22 cellular contexts compared by ENCODE assay signal in the genomic region with DNA sequence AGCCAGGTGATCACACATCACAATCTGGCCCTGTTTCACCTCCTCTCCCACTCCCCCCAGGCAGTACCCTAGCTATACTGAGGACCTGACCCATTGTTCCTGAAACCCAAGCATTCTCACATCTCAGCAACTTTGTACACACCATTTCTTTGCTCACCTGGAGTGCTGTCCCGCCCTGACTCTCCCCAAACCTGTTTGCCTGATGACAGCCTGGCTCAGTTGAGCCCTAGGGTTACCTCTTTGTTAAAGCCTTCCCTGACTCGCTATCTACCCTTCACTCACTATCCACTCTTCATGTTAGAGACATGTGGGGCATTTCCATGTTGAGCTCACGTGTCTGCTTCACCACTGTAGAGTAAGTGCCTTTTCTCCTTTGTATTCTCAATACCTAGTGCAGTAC. TPM values are rescaled to one million over a fixed set of nuclear protein-coding genes. Genes with fewer than 3 reads are reported as not detected.
DNase-seq lines count a peak whose midpoint lies in the region; ATAC-seq and TF ChIP-seq lines count a peak whose summit lies in the region.
"Had no signal": no experiment of that assay in that cellular context is flagged by ENCODE, and none has a peak within 500 bp of the region (broad histone marks: within the 10 kb centered on the region; RNA-seq: fewer than 3 reads in every experiment).

No MANE protein-coding gene starts in this region.

- no peak overlapping the region for H2BK12ac ChIP-seq in trophoblast cell (ENCODE audit: low read length)

- H3K4ac ChIP-seq in trophoblast cell (ENCODE audit: low read depth, low read length) = no peak overlapping the region

- no peak overlapping the region for H2AFZ ChIP-seq in trophoblast cell (ENCODE audit: insufficient read depth, low read length, poor library complexity)

- H3K36me3 ChIP-seq in trophoblast cell (ENCODE audit: control insufficient read depth in 1 of 2, insufficient read depth in 2 of 2, low read length in 2 of 2) (peaks cover 0 to 2% of the 10 kb centered on the region in 2 experiments), Peyer's patch (no peaks in the 10 kb centered on the region)
- H3K36me3 ChIP-seq: BLaER1 treated with 17β-estradiol and CSF1 and Interleukin-3, amounts not matched to agents 10 nM and 100 nM had no signal

- DNase-seq in NCI-H146 (lab: John Stamatoyannopoulos, UW) (peak; percentile 25), NCI-H146 treated with DMSO at 0.1 percent for 48 hours (lab: John Stamatoyannopoulos, UW; ENCODE audit: unreplicated experiment) (no peak), NCI-H69 (lab: John Stamatoyannopoulos, UW) (peak; percentile 90), epithelial cell of esophagus (ENCODE audit: low read depth) (peak; percentile 83), trophoblast cell (no peak), Peyer's patch (no peak), NCI-H1092 treated with DMSO at 0.1 percent for 48 hours (lab: John Stamatoyannopoulos, UW) (no peak)
- DNase-seq in activated CD4-positive, alpha-beta T cell treated with anti-CD3 and anti-CD28 coated beads for 36 hours = no peak
- DNase-seq: 8988T; Calu3; CD4-positive, alpha-beta memory T cell; EL; H7; Karpas-422; NCI-H1417 treated with DMSO at 0.1 percent for 48 hours; NCI-H1930; NCI-H446; NCI-H526 treated with DMSO at 0.1 percent for 48 hours; NK-92 treated with Interleukin-12 subunit alpha and Interleukin-12 subunit beta, amount 100 ng/mL, for 24 hours; SHP77; T-helper 17 cell had no signal

- H3K4me1 Mint-ChIP-seq in activated CD4-positive, alpha-beta T cell treated with anti-CD3 and anti-CD28 coated beads for 36 hours = no peaks in the 10 kb centered on the region
- H3K4me1 Mint-ChIP-seq: CD4-positive, alpha-beta memory T cell; T-helper 17 cell had no signal

- WGBS in trophoblast cell (ENCODE audit: extremely low coverage, insufficient coverage, insufficient read length) = no CpG with 5 or more reads among the region's 3 CpGs

- no peaks in the 10 kb centered on the region for H3K36me3 Mint-ChIP-seq in activated CD4-positive, alpha-beta T cell treated with anti-CD3 and anti-CD28 coated beads for 36 hours (ENCODE audit: low read depth)
- H3K36me3 Mint-ChIP-seq: CD4-positive, alpha-beta memory T cell had no signal

- no peak overlapping the region for H3K27ac ChIP-seq in trophoblast cell (ENCODE audit: low read depth, low read length)
- no peak overlapping the region for H3K27ac ChIP-seq in Peyer's patch
- H3K27ac ChIP-seq: BLaER1 treated with 17β-estradiol and CSF1 and Interleukin-3, amounts not matched to agents 10 nM and 100 nM had no signal

- no peak overlapping the region for H3K9ac ChIP-seq in trophoblast cell (ENCODE audit: low read length)
- H3K9ac ChIP-seq: BLaER1 treated with 17β-estradiol and CSF1 and Interleukin-3, amounts not matched to agents 10 nM and 100 nM had no signal

- no peaks in the 10 kb centered on the region for H3K9me3 Mint-ChIP-seq in activated CD4-positive, alpha-beta T cell treated with anti-CD3 and anti-CD28 coated beads for 36 hours (ENCODE audit: low read depth)

- intact Hi-C loops in activated CD4-positive, alpha-beta T cell treated with anti-CD3 and anti-CD28 coated beads for 36 hours (cut with DNase I, micrococcal nuclease) = loop anchor here in 1 of 2 experiments (10.0 kb wide), 1 partner anchor 46 kb away; a partner anchor contains a TSS

- no peak overlapping the region for H2AK5ac ChIP-seq in trophoblast cell (ENCODE audit: low read length)

- no peaks in the 10 kb centered on the region for H3K79me2 ChIP-seq in trophoblast cell (ENCODE audit: control insufficient read depth, insufficient read depth, low read length, poor library complexity)

- H2BK120ac ChIP-seq in trophoblast cell (ENCODE audit: insufficient read depth, low read length, poor library complexity) = no peak overlapping the region

- peaks cover 4 to 7% of the 10 kb centered on the region in 2 experiments for H3K4me1 ChIP-seq in trophoblast cell (ENCODE audit: control insufficient read depth in 1 of 2, insufficient read depth in 2 of 2, low read length in 2 of 2)
- H3K4me1 ChIP-seq in Peyer's patch = no peaks in the 10 kb centered on the region

- no peak overlapping the region for H3K23ac ChIP-seq in trophoblast cell (ENCODE audit: low read length)

- TF ChIP-seq CTCF in epithelial cell of esophagus (IDR thresholded peaks at IDR 0.05; ENCODE audit: insufficient read depth, low read depth, low read length, missing control alignments) = no peak
- TF ChIP-seq CTCF in Peyer's patch (IDR thresholded peaks at IDR 0.05) = no peak

- H3K27me3 ChIP-seq in trophoblast cell (ENCODE audit: insufficient read depth, low read length) (no peaks in the 10 kb centered on the region), Peyer's patch (no peaks in the 10 kb centered on the region)
- H3K27me3 ChIP-seq: BLaER1 treated with 17β-estradiol and CSF1 and Interleukin-3, amounts not matched to agents 10 nM and 100 nM had no signal

- no peak overlapping the region for H2BK5ac ChIP-seq in trophoblast cell (ENCODE audit: low read depth, low read length, poor library complexity)

- TF ChIP-seq POLR2A in Peyer's patch (IDR thresholded peaks at IDR 0.05) = no peak

- ATAC-seq in activated CD4-positive, alpha-beta T cell treated with anti-CD3 and anti-CD28 coated beads for 36 hours = no peak
- ATAC-seq: T-helper 17 cell had no signal

- peak overlapping the region; percentile 28 for H3K18ac ChIP-seq in trophoblast cell (ENCODE audit: low read length)

- no peak overlapping the region for H3K27ac Mint-ChIP-seq in activated CD4-positive, alpha-beta T cell treated with anti-CD3 and anti-CD28 coated beads for 36 hours
- H3K27ac Mint-ChIP-seq: CD4-positive, alpha-beta memory T cell; T-helper 17 cell had no signal

- H3K4me3 ChIP-seq in epithelial cell of esophagus (ENCODE audit: low read length) (no peak overlapping the region), trophoblast cell (ENCODE audit: low read depth, low read length) (no peak overlapping the region), Peyer's patch (no peak overlapping the region)
- H3K4me3 ChIP-seq: BLaER1 treated with 17β-estradiol and CSF1 and Interleukin-3, amounts not matched to agents 10 nM and 100 nM had no signal

- no peak overlapping the region for H3K14ac ChIP-seq in trophoblast cell (ENCODE audit: low read length)

- no peak overlapping the region for H4K91ac ChIP-seq in trophoblast cell (ENCODE audit: low read depth, low read length)

- H3K9me3 ChIP-seq in trophoblast cell (ENCODE audit: insufficient read depth, low read depth, low read length) (no peaks in the 10 kb centered on the region), Peyer's patch (no peaks in the 10 kb centered on the region)
- H3K9me3 ChIP-seq: BLaER1 treated with 17β-estradiol and CSF1 and Interleukin-3, amounts not matched to agents 10 nM and 100 nM had no signal

- H4K8ac ChIP-seq in trophoblast cell (ENCODE audit: low read depth, low read length) = no peak overlapping the region

- no peaks in the 10 kb centered on the region for H3K79me1 ChIP-seq in trophoblast cell (ENCODE audit: low read length)

- POLR2A ChIA-PET in activated CD4-positive, alpha-beta T cell treated with anti-CD3 and anti-CD28 coated beads for 36 hours (lab: Charles Lee) = no interaction called here

- H3K4me2 ChIP-seq in trophoblast cell (ENCODE audit: low read length) = no peak overlapping the region
- H3K4me2 ChIP-seq: BLaER1 treated with 17β-estradiol and CSF1 and Interleukin-3, amounts not matched to agents 10 nM and 100 nM had no signal

- no peak overlapping the region for H4K12ac ChIP-seq in trophoblast cell (ENCODE audit: low read depth, low read length)

- peaks cover 14% of the 10 kb centered on the region for H3K27me3 Mint-ChIP-seq in activated CD4-positive, alpha-beta T cell treated with anti-CD3 and anti-CD28 coated beads for 36 hours

- no peak overlapping the region for H3K4me3 Mint-ChIP-seq in activated CD4-positive, alpha-beta T cell treated with anti-CD3 and anti-CD28 coated beads for 36 hours
- H3K4me3 Mint-ChIP-seq: CD4-positive, alpha-beta memory T cell; T-helper 17 cell had no signal

- CTCF ChIA-PET in activated CD4-positive, alpha-beta T cell treated with anti-CD3 and anti-CD28 coated beads for 36 hours (lab: Charles Lee) = no interaction called here

RNA-seq across cellular contexts. Expression of a gene that starts 49.1 kb away (rescaled TPM):
- polyA plus RNA-seq in trophoblast cell (2013) = 54.4 and 55.1 TPM in 2 replicates
- not detected for total RNA-seq in activated CD4-positive, alpha-beta T cell treated with anti-CD3 and anti-CD28 coated beads for 36 hours
- total RNA-seq in Peyer's patch = 1 to 10 TPM in 3 of 4 donors, under 1 TPM in 1; 0.53 to 3.3 (median 2.8) TPM
- total RNA-seq: CD4-positive, alpha-beta memory T cell; T-helper 17 cell had no signal

Comparison
In these comparisons a context has a peak if more than half of its experiments do, and no peak if none do; other contexts are left out.
1. DNase-seq: peak in NCI-H146 (single experiment), NCI-H69 (single experiment) and epithelial cell of esophagus (single experiment); none in NCI-H146 treated with DMSO at 0.1 percent for 48 hours (single experiment), trophoblast cell (0 of 2), activated CD4-positive, alpha-beta T cell treated with anti-CD3 and anti-CD28 coated beads for 36 hours (single experiment), Peyer's patch (0 of 3) and NCI-H1092 treated with DMSO at 0.1 percent for 48 hours (single experiment).